In genomic region chr5:133249593-133249992, GRCh38 we compare ENCODE assay signal across 16 cellular contexts.
A peak's percentile ranks its signal among the peaks of the same experiment; 100 is the strongest.
DNase-seq lines count a peak whose midpoint lies in the region; ATAC-seq, FAIRE-seq and TF ChIP-seq lines count a peak whose summit lies in the region.
"Had no signal": no experiment of that assay in that cellular context is flagged by ENCODE, and none has a peak within 500 bp of the region (broad histone marks: within the 10 kb centered on the region; RNA-seq: fewer than 3 reads in every experiment).

No MANE protein-coding gene starts in this region.

- H3K9ac ChIP-seq in DND-41 (ENCODE audit: low read depth, low read length), result no peak overlapping the region

- H2AFZ ChIP-seq in DND-41 (ENCODE audit: low read depth, low read length) (no peak overlapping the region), hepatocyte (no peak overlapping the region)

- FAIRE-seq in A549 (lab: Jason Lieb, UNC), result no peak

- H3K9me3 ChIP-seq in A549, result no peaks in the 10 kb centered on the region
- H3K9me3 ChIP-seq in DND-41 (ENCODE audit: insufficient read depth, low read length, severe bottlenecking), result no peaks in the 10 kb centered on the region
- H3K9me3 ChIP-seq in hepatocyte (ENCODE audit: low read depth), result no peaks in the 10 kb centered on the region

- CTCF ChIA-PET in A549 (lab: Yijun Ruan, JAX), result interaction anchor here (0.8 to 13.4 kb wide), 6 partner anchors 8 to 142 kb away, joined by 3 to 302 read pairs (median 21); no protein-coding TSS in a partner anchor

- no peak for TF ChIP-seq CTCF in A549 (IDR thresholded peaks at IDR 0.05)
- TF ChIP-seq CTCF in DND-41 (IDR thresholded peaks at IDR 0.05; ENCODE audit: borderline replicate concordance, extremely low read depth, low read length, poor library complexity, severe bottlenecking), result no peak
- TF ChIP-seq CTCF in hepatocyte (IDR thresholded peaks at IDR 0.05; ENCODE audit: poor library complexity), result no peak

- H3K27me3 ChIP-seq in DND-41 (ENCODE audit: insufficient read depth, low read length, poor library complexity) (peaks cover 7% of the 10 kb centered on the region), hepatocyte (no peaks in the 10 kb centered on the region)

- no peak for ATAC-seq in A549
- ATAC-seq in DND-41 (ENCODE audit: insufficient read depth, low read depth), result no peak

- H3K79me2 ChIP-seq in DND-41 (ENCODE audit: insufficient read depth, low read length) (no peaks in the 10 kb centered on the region), hepatocyte (no peaks in the 10 kb centered on the region)

- H3K4me3 ChIP-seq in A549 (no peak overlapping the region), DND-41 (ENCODE audit: low read depth in 1 of 2, low read length in 2 of 2) (no peak overlapping the region), hepatocyte (no peak overlapping the region)

- H3K4me1 ChIP-seq in A549 (peaks cover 59% of the 10 kb centered on the region), DND-41 (ENCODE audit: insufficient read depth, low read length) (peaks cover 88% of the 10 kb centered on the region), hepatocyte (ENCODE audit: insufficient read depth) (peaks cover 1% of the 10 kb centered on the region)

- no peaks in the 10 kb centered on the region for H3K9me2 ChIP-seq in hepatocyte (replicated peaks; ENCODE audit: insufficient read depth)

- no peak for TF ChIP-seq POLR2A in A549 (IDR thresholded peaks at IDR 0.05; ENCODE audit: low read length)

- WGBS in A549 (ENCODE audit: missing lambda C conversion rate), result 69% methylated on average over 6 of the region's 6 CpGs
- WGBS in hepatocyte (ENCODE audit: low lambda C conversion rate, missing lambda C conversion rate), result 90% methylated on average over 6 of the region's 6 CpGs

- H4K20me1 ChIP-seq in DND-41 (ENCODE audit: insufficient read depth, low read length), result no peaks in the 10 kb centered on the region
- H4K20me1 ChIP-seq in hepatocyte (ENCODE audit: insufficient read depth, poor library complexity, severe bottlenecking), result no peaks in the 10 kb centered on the region

- DNase-seq in A549 (ENCODE audit: low read depth in 1 of 2, low spot score in 1 of 2) (peak in 1 of 2 experiments; percentile 37), DND-41 (no peak), RPMI8226 (peak; percentile 92), hepatocyte (ENCODE audit: low spot score) (peak; percentile 38), AG08396 (ENCODE audit: low spot score) (no peak), NCI-H2227 (lab: John Stamatoyannopoulos, UW; ENCODE audit: unreplicated experiment) (no peak), NCI-H146 (lab: John Stamatoyannopoulos, UW) (no peak), D341Med (ENCODE audit: low spot score) (no peak)
- DNase-seq: COR-L47, H9, Karpas-422, MV-4-11, NCI-H1417, NCI-H1930, NCI-H510A treated with DMSO at 0.1 percent for 48 hours, SIG-M5 had no signal

- H3K36me3 ChIP-seq in DND-41 (ENCODE audit: insufficient read depth, low read length) (no peaks in the 10 kb centered on the region), hepatocyte (replicated peaks; ENCODE audit: insufficient read depth, low read depth) (no peaks in the 10 kb centered on the region)

- POLR2A ChIA-PET in A549 (lab: Yijun Ruan, JAX), result no interaction called here

- TF ChIP-seq RAD21 in A549 (conservative IDR thresholded peaks at IDR 0.05 in 1 of 2, IDR thresholded peaks at IDR 0.05 in 1 of 2), result no peak

- H3K4me2 ChIP-seq in A549, result peak overlapping the region; percentile 53
- H3K4me2 ChIP-seq in DND-41 (ENCODE audit: insufficient read depth, low read length), result no peak overlapping the region
- no peak overlapping the region for H3K4me2 ChIP-seq in hepatocyte

- H3K27ac ChIP-seq in A549 (peak overlapping the region; percentile 60 to 71), DND-41 (ENCODE audit: low read length) (peak overlapping the region; percentile 83), hepatocyte (no peak overlapping the region)

- no peak for TF ChIP-seq EP300 in A549 (IDR thresholded peaks at IDR 0.05)

TF ChIP-seq in A549, 52 proteins besides CTCF, POLR2A, EP300 and RAD21:
- TF ChIP-seq MAX (IDR thresholded peaks at IDR 0.05) (0 out of 2 replicates have a peak, but pooled peaks have one; percentile 14), HOXB5 (CRISPR knock-in tag; IDR thresholded peaks at IDR 0.05) (no peak)
TF ChIP-seq in A549: peak in this region for 1.

Comparison
In these comparisons a context has a peak if more than half of its experiments do, and no peak if none do; other contexts are left out.
1. DNase-seq: peak in RPMI8226 (single experiment) and hepatocyte (single experiment); none in DND-41 (single experiment), AG08396 (single experiment), NCI-H2227 (single experiment), NCI-H146 (single experiment) and D341Med (single experiment).